In genomic region chr1:206727981-206728380, GRCh38 we compare ENCODE assay signal across 27 cellular contexts. TPM values are rescaled to one million over a fixed set of nuclear protein-coding genes. Genes with fewer than 3 reads are reported as not detected.
A peak's percentile ranks its signal among the peaks of the same experiment; 100 is the strongest.
DNase-seq lines count a peak whose midpoint lies in the region; ATAC-seq and TF ChIP-seq lines count a peak whose summit lies in the region.
"Had no signal": no experiment of that assay in that cellular context is flagged by ENCODE, and none has a peak within 500 bp of the region (broad histone marks: within the 10 kb centered on the region; RNA-seq: fewer than 3 reads in every experiment).

No MANE protein-coding gene starts in this region.

- H3K9me3 ChIP-seq in heart right ventricle: no peaks in the 10 kb centered on the region
- no peaks in the 10 kb centered on the region for H3K9me3 ChIP-seq in Loucy (ENCODE audit: insufficient read depth, low read depth, low read length)
- H3K9me3 ChIP-seq: esophagus muscularis mucosa, lower lobe of right lung, thyroid gland had no signal

- ATAC-seq in heart right ventricle (no peak), left ventricle myocardium superior (no peak), GM21367 (IDR thresholded peaks at IDR 0.05; ENCODE audit: unreplicated experiment) (no peak), HG02571 (IDR thresholded peaks at IDR 0.05; ENCODE audit: unreplicated experiment) (no peak)
- no peak for ATAC-seq in stimulated activated memory B cell treated with anti-CD40 and anti-IgM and Interleukin-4, amounts not matched to agents 10 μg/mL and 1 μg/mL and 100 μg/mL, for 72 hours
- ATAC-seq: activated CD4-positive, CD25-positive, alpha-beta regulatory T cell treated with anti-CD3 and anti-CD28 coated beads, Interleukin-2, amount 50 U/mL, for 24 hours; activated CD8-positive, alpha-beta T cell treated with anti-CD3 and anti-CD28 coated beads for 36 hours; GM23338; lower lobe of right lung; stimulated activated naive CD8-positive, alpha-beta T cell treated with anti-CD3 and anti-CD28 coated beads, Interleukin-15, Interleukin-2, amounts not matched to agents 100 U/mL and 50 U/mL, for 24 hours had no signal

- intact Hi-C loops in heart right ventricle (cut with DNase I): loop anchor here in 9 of 10 donors (2.0 to 10.0 kb wide), 8 partner anchors 36 to 185 kb away; partner anchors contain the start of gene DYRK3 (in 2 of the 9)
- intact Hi-C loops in left ventricle myocardium superior (cut with micrococcal nuclease): loop anchor here (5.0 kb wide), 1 partner anchor 184 kb away; no protein-coding TSS in a partner anchor

- H3K27me3 Mint-ChIP-seq in glutamatergic neuron (ENCODE audit: unreplicated experiment): peaks cover 6% of the 10 kb centered on the region
- H3K27me3 Mint-ChIP-seq in stimulated activated memory B cell treated with anti-CD40 and anti-IgM and Interleukin-4, amounts not matched to agents 10 μg/mL and 1 μg/mL and 100 μg/mL, for 72 hours: no peaks in the 10 kb centered on the region
- H3K27me3 Mint-ChIP-seq: activated CD8-positive, alpha-beta T cell treated with anti-CD3 and anti-CD28 coated beads for 36 hours had no signal

- H3F3A ChIP-seq in Loucy (ENCODE audit: low read depth): no peaks in the 10 kb centered on the region

- 46 to 63% methylated on average over 4 of the region's 4 CpGs for WGBS in heart right ventricle, 2 donors

- H3K79me2 ChIP-seq in Loucy (ENCODE audit: insufficient read depth, low read length): peaks cover 44% of the 10 kb centered on the region

- H3K27me3 ChIP-seq in heart right ventricle (no peaks in the 10 kb centered on the region), Loucy (ENCODE audit: insufficient read depth, low read length, poor library complexity, severe bottlenecking) (no peaks in the 10 kb centered on the region)
- H3K27me3 ChIP-seq: brain microvascular endothelial cell, esophagus muscularis mucosa, thyroid gland had no signal

- H3K4me1 Mint-ChIP-seq in glutamatergic neuron (ENCODE audit: low read depth, unreplicated experiment): peaks cover 30% of the 10 kb centered on the region
- peaks cover 46% of the 10 kb centered on the region for H3K4me1 Mint-ChIP-seq in stimulated activated memory B cell treated with anti-CD40 and anti-IgM and Interleukin-4, amounts not matched to agents 10 μg/mL and 1 μg/mL and 100 μg/mL, for 72 hours

- no peak for DNase-seq in heart right ventricle
- no peak for DNase-seq in left ventricle myocardium superior
- no peak for DNase-seq in glutamatergic neuron
- no peak for DNase-seq in T-helper 1 cell
- DNase-seq: activated CD8-positive, alpha-beta T cell treated with anti-CD3 and anti-CD28 coated beads for 36 hours; activated naive CD4-positive, alpha-beta T cell; brain microvascular endothelial cell; endodermal cell; islet precursor cell; lower lobe of right lung; NCI-H1436; NK-92 treated with Interleukin-12 subunit alpha and Interleukin-12 subunit beta, amount 100 ng/mL, for 24 hours; SIG-M5; stimulated activated CD4-positive, alpha-beta T cell treated with anti-CD3 and anti-CD28 coated beads, Interleukin-4, amount 100 ng/mL, for 24 hours; stimulated activated naive CD8-positive, alpha-beta T cell treated with anti-CD3 and anti-CD28 coated beads, Interleukin-15, Interleukin-2, amounts not matched to agents 100 U/mL and 50 U/mL, for 24 hours; thyroid gland had no signal

- H3K4me3 ChIP-seq in heart right ventricle (no peak overlapping the region), Loucy (ENCODE audit: low read length, poor library complexity, severe bottlenecking) (no peak overlapping the region)
- H3K4me3 ChIP-seq: coronary artery, esophagus muscularis mucosa, GM23338, lower lobe of right lung, thyroid gland had no signal

- H3K27ac Mint-ChIP-seq in glutamatergic neuron (ENCODE audit: unreplicated experiment): no peak overlapping the region
- H3K27ac Mint-ChIP-seq in stimulated activated memory B cell treated with anti-CD40 and anti-IgM and Interleukin-4, amounts not matched to agents 10 μg/mL and 1 μg/mL and 100 μg/mL, for 72 hours: peak overlapping the region; percentile 64
- H3K27ac Mint-ChIP-seq: activated CD8-positive, alpha-beta T cell treated with anti-CD3 and anti-CD28 coated beads for 36 hours; endodermal cell; GM23338 had no signal

- H3K27ac ChIP-seq in heart right ventricle: peak overlapping the region in 9 of 10 donors; percentile 17 to 63 (median 45)
- H3K27ac ChIP-seq: brain microvascular endothelial cell, coronary artery, esophagus muscularis mucosa, lower lobe of right lung, thyroid gland had no signal

- H3K4me2 ChIP-seq in Loucy (ENCODE audit: low read depth, low read length, poor library complexity, severe bottlenecking): peak overlapping the region; percentile 38
- H3K4me2 ChIP-seq: GM23338 had no signal

- H2AFZ ChIP-seq in Loucy (ENCODE audit: low read length): no peak overlapping the region
- H2AFZ ChIP-seq: GM23338 had no signal

- H4K20me1 ChIP-seq in Loucy (ENCODE audit: insufficient read depth, low read length, poor library complexity, severe bottlenecking): peaks cover 15% of the 10 kb centered on the region

- peaks cover 4% of the 10 kb centered on the region for H3K36me3 Mint-ChIP-seq in glutamatergic neuron (ENCODE audit: unreplicated experiment)
- peaks cover 39% of the 10 kb centered on the region for H3K36me3 Mint-ChIP-seq in stimulated activated memory B cell treated with anti-CD40 and anti-IgM and Interleukin-4, amounts not matched to agents 10 μg/mL and 1 μg/mL and 100 μg/mL, for 72 hours

- H3K36me3 ChIP-seq in heart right ventricle (peaks cover under 1 to 46% (median 39%) of the 10 kb centered on the region in 9 donors), Loucy (ENCODE audit: insufficient read depth, low read length) (peaks cover 40% of the 10 kb centered on the region; the same call in 1 of the 2 replicates)

- H3K9me2 ChIP-seq in Loucy (replicated peaks; ENCODE audit: low read depth, low read length): no peaks in the 10 kb centered on the region

- peaks cover 6% of the 10 kb centered on the region for H3K9me3 Mint-ChIP-seq in glutamatergic neuron (ENCODE audit: unreplicated experiment)
- H3K9me3 Mint-ChIP-seq in stimulated activated memory B cell treated with anti-CD40 and anti-IgM and Interleukin-4, amounts not matched to agents 10 μg/mL and 1 μg/mL and 100 μg/mL, for 72 hours: no peaks in the 10 kb centered on the region
- H3K9me3 Mint-ChIP-seq: activated CD8-positive, alpha-beta T cell treated with anti-CD3 and anti-CD28 coated beads for 36 hours; endodermal cell; GM23338 had no signal

- TF ChIP-seq CTCF in heart right ventricle (IDR thresholded peaks at IDR 0.05): no peak
- no peak for TF ChIP-seq CTCF in Loucy (conservative IDR thresholded peaks at IDR 0.05; ENCODE audit: low read length)
- TF ChIP-seq CTCF in glutamatergic neuron (IDR thresholded peaks at IDR 0.05; ENCODE audit: partially characterized antibody, unreplicated experiment): no peak

- peak overlapping the region; percentile 15 for H3K4me3 Mint-ChIP-seq in glutamatergic neuron (ENCODE audit: unreplicated experiment)
- H3K4me3 Mint-ChIP-seq in stimulated activated memory B cell treated with anti-CD40 and anti-IgM and Interleukin-4, amounts not matched to agents 10 μg/mL and 1 μg/mL and 100 μg/mL, for 72 hours: no peak overlapping the region
- H3K4me3 Mint-ChIP-seq: activated CD8-positive, alpha-beta T cell treated with anti-CD3 and anti-CD28 coated beads for 36 hours; endodermal cell; GM23338 had no signal

- H3K4me1 ChIP-seq in heart right ventricle (peaks cover 30 to 69% (median 57%) of the 10 kb centered on the region in 9 donors), Loucy (ENCODE audit: insufficient read depth, low read length, poor library complexity, severe bottlenecking) (peaks cover 15% of the 10 kb centered on the region)

- peak overlapping the region; percentile 54 for H3K9ac ChIP-seq in Loucy (ENCODE audit: low read depth, low read length, poor library complexity, severe bottlenecking)

RNA-seq across cellular contexts. Expression of gene IL19, which starts 42.6 kb away (rescaled TPM):
- total RNA-seq in heart right ventricle (not detected), left ventricle myocardium superior (not detected), glutamatergic neuron (ENCODE audit: unreplicated experiment) (not detected)
- not detected for polyA plus RNA-seq in heart right ventricle
- total RNA-seq: activated CD8-positive, alpha-beta T cell treated with anti-CD3 and anti-CD28 coated beads for 36 hours; endodermal cell; esophagus muscularis mucosa; frontal cortex; GM23338; lower lobe of right lung; NCI-H460; renal cortical epithelial cell; thyroid gland had no signal
- polyA plus RNA-seq: GM23338 had no signal

RNA-seq across cellular contexts. Expression of gene MAPKAPK2, which starts 43.3 kb away (rescaled TPM):
- total RNA-seq in heart right ventricle: 100 to 1,000 TPM; 169 to 323 (median 224) TPM
- 100 to 1,000 TPM; 101 to 144 TPM for polyA plus RNA-seq in heart right ventricle
- total RNA-seq in left ventricle myocardium superior: 228 TPM
- total RNA-seq in glutamatergic neuron (ENCODE audit: unreplicated experiment): 93.8 TPM

RNA-seq across cellular contexts. Expression of gene IL10, which starts 44.3 kb away (rescaled TPM):
- total RNA-seq in heart right ventricle (1 to 10 TPM in 3 of 10 donors, under 1 TPM in 5, not detected in 2; 0.25 to 2.6 (median 0.74) TPM), left ventricle myocardium superior (0.37 TPM), glutamatergic neuron (ENCODE audit: unreplicated experiment) (not detected)
- polyA plus RNA-seq in heart right ventricle: 1 to 10 TPM in 1 of 2 donors, under 1 TPM in 1; 0.81 to 1.1 TPM
- total RNA-seq: endodermal cell, GM23338, NCI-H460, renal cortical epithelial cell had no signal
- polyA plus RNA-seq: GM23338 had no signal
